8 cellular contexts compared by ENCODE assay signal in the genomic region with DNA sequence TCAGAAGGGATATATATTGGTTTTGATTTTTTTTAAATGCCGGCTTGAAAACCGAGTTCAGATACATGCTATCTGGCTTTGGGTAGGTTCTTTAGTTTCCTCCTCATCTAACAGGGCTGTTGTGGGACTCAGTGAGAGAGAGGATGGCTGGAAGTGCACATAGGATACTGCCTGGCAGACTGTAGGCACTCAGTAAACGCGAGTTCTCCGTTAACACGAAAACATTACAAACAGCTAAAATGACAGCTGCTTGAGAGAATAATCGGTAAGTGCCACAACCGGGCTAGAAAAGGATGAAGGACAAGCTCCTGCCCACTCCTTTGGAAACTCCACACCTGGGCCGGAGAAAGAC. TPM values are rescaled to one million over a fixed set of nuclear protein-coding genes. Genes with fewer than 3 reads are reported as not detected.
A peak's percentile ranks its signal among the peaks of the same experiment; 100 is the strongest.
DNase-seq lines count a peak whose midpoint lies in the region; ATAC-seq, FAIRE-seq and TF ChIP-seq lines count a peak whose summit lies in the region.

No MANE protein-coding gene starts in this region.

- no peaks in the 10 kb centered on the region for H3K9me3 Mint-ChIP-seq in naive thymus-derived CD8-positive, alpha-beta T cell

- DNase-seq in GM13977 (ENCODE audit: low spot score) (peak; percentile 21), OCI-LY7 (ENCODE audit: low spot score) (peak; percentile 38), H1 (ENCODE audit: low read depth in 1 of 2, low spot score in 2 of 2) (no peak), AML-193 (lab: John Stamatoyannopoulos, UW) (no peak), Ammon's horn (ENCODE audit: low spot score) (no peak), NCI-H1694 (lab: John Stamatoyannopoulos, UW) (no peak)
- no peak for DNase-seq in naive thymus-derived CD8-positive, alpha-beta T cell

- BruUV-seq in OCI-LY7 (replicated peaks; lab: Mats Ljungman, UMichigan): TSS peak; percentile 92

- TF ChIP-seq CTCF in GM13977 (IDR thresholded peaks at IDR 0.05; ENCODE audit: extremely low read depth, insufficient read depth, missing control alignments): no peak
- TF ChIP-seq CTCF in HEK293 (tag by site-specific recombination; IDR thresholded peaks at IDR 0.05): no peak
- TF ChIP-seq CTCF in OCI-LY7 (conservative IDR thresholded peaks at IDR 0.05; ENCODE audit: low read length): no peak
- no peak for TF ChIP-seq CTCF in H1 (IDR thresholded peaks at IDR 0.05; ENCODE audit: control extremely low read depth in 1 of 3, insufficient read depth in 1 of 3, low read depth in 1 of 3, low read length in 3 of 3)

- H3K27ac Mint-ChIP-seq in naive thymus-derived CD8-positive, alpha-beta T cell: peak overlapping the region; percentile 91 to 99 (median 95)

- H2BK15ac ChIP-seq in H1 (ENCODE audit: low read length): no peak overlapping the region

- peak overlapping the region; percentile 88; the same call in 1 of the 2 replicates for H4K8ac ChIP-seq in H1 (ENCODE audit: extremely low read depth, insufficient read depth, low read length)

- no peak overlapping the region for H3K23ac ChIP-seq in H1 (ENCODE audit: insufficient read length)

- no peak overlapping the region for H4K91ac ChIP-seq in H1 (replicated peaks; ENCODE audit: insufficient read length, low read length)

- no peak for TF ChIP-seq RAD21 in H1 (IDR thresholded peaks at IDR 0.05 in 1 of 2, conservative IDR thresholded peaks at IDR 0.05 in 1 of 2; ENCODE audit: low read depth in 2 of 2, low read length in 2 of 2)

- no peak overlapping the region; the same call in 1 of the 2 replicates for H3K27ac ChIP-seq in HEK293 (ENCODE audit: extremely low read depth, low read depth, low read length)
- peak overlapping the region; percentile 74 for H3K27ac ChIP-seq in OCI-LY7 (ENCODE audit: low read depth, low read length, poor library complexity, severe bottlenecking)
- H3K27ac ChIP-seq in H1 (ENCODE audit: low read depth, low read length): no peak overlapping the region

- H2AFZ ChIP-seq in OCI-LY7 (ENCODE audit: low read length): peak overlapping the region; percentile 90
- H2AFZ ChIP-seq in H1 (ENCODE audit: low read length): peak overlapping the region; percentile 98

- no peak overlapping the region for H2BK120ac ChIP-seq in H1 (replicated peaks; ENCODE audit: low read depth, low read length)

- H3K4me2 ChIP-seq in OCI-LY7 (ENCODE audit: low read length): peak overlapping the region; percentile 92
- H3K4me2 ChIP-seq in H1 (ENCODE audit: insufficient read depth in 1 of 2, low read depth in 2 of 2, low read length in 2 of 2): peak overlapping the region; percentile 80 to 99

- peak; percentile 22 to 24 for ATAC-seq in naive thymus-derived CD8-positive, alpha-beta T cell

- H3K4me1 ChIP-seq in HEK293 (ENCODE audit: control insufficient read depth, insufficient read depth, low read length) (no peaks in the 10 kb centered on the region), OCI-LY7 (ENCODE audit: insufficient read depth, low read length, poor library complexity, severe bottlenecking) (peaks cover 36% of the 10 kb centered on the region), H1 (replicated peaks in 1 of 4; ENCODE audit: control insufficient read depth in 3 of 4, insufficient read depth in 4 of 4, low read length in 3 of 4) (no peaks in the 10 kb centered on the region; a peak in 1 of 7 replicates)

- peak overlapping the region; percentile 90 to 100 (median 96) for H3K4me3 Mint-ChIP-seq in naive thymus-derived CD8-positive, alpha-beta T cell

- H3K36me3 ChIP-seq in HEK293 (ENCODE audit: control insufficient read depth in 2 of 2, insufficient read depth in 1 of 2, low read length in 2 of 2) (peaks cover 0 to 21% of the 10 kb centered on the region in 2 experiments; a peak in 2 of 3 replicates), OCI-LY7 (ENCODE audit: insufficient read depth, low read length) (peaks cover 52% of the 10 kb centered on the region), H1 (ENCODE audit: control insufficient read depth in 2 of 4, insufficient read depth in 4 of 4, low read length in 3 of 4) (peaks cover 0 to 4% (median 0%) of the 10 kb centered on the region in 4 experiments; a peak in 3 of 8 replicates)

- peaks cover 5% of the 10 kb centered on the region for H3K23me2 ChIP-seq in H1 (ENCODE audit: low read depth, low read length)

- 5% methylated on average over 9 of the region's 9 CpGs; no CpG with 5 or more reads in 1 of the 2 experiments for WGBS in H1 (ENCODE audit: extremely low coverage in 1 of 2, insufficient coverage in 1 of 2, insufficient read length in 1 of 2, insufficient replicate concordance in 2 of 2, low coverage in 1 of 2, low lambda C conversion rate in 2 of 2, missing lambda C conversion rate in 1 of 2), 2 experiments

- peaks cover 5% of the 10 kb centered on the region for H3K79me1 ChIP-seq in H1 (ENCODE audit: low read depth, low read length)

- H3K4me3 ChIP-seq in HEK293 (ENCODE audit: low read depth, low read length) (peak overlapping the region; percentile 97), OCI-LY7 (ENCODE audit: low read depth, low read length, poor library complexity, severe bottlenecking) (peak overlapping the region; percentile 91), H1 (ENCODE audit: extremely low read depth in 1 of 4, insufficient read depth in 2 of 4, low read depth in 3 of 4, low read length in 4 of 4) (peak overlapping the region; percentile 91 to 99 (median 95))

- peaks cover 28 to 48% (median 47%) of the 10 kb centered on the region in 4 donors for H3K4me1 Mint-ChIP-seq in naive thymus-derived CD8-positive, alpha-beta T cell

- peak overlapping the region; percentile 35 for H4K5ac ChIP-seq in H1 (ENCODE audit: insufficient read length, low read depth, low read length)

- POLR2A ChIA-PET in HEK293 (lab: Yijun Ruan, JAX) (interaction anchor here (0.5 to 1.4 kb wide), 5 partner anchors 8 to 456 kb away, joined by 3 to 7 read pairs (median 4); a partner anchor contains a TSS), OCI-LY7 (lab: Charles Lee) (interaction anchor here (0.5 to 3.5 kb wide), 5 partner anchors 10 to 431 kb away, joined by 3 to 15 read pairs (median 5); a partner anchor contains a TSS), H1 (lab: Charles Lee; ENCODE audit: partially characterized antibody) (interaction anchor here (1.3 to 2.5 kb wide), 3 partner anchors 8 to 63 kb away, joined by 3 to 8 read pairs (median 6); a partner anchor contains a TSS)
- POLR2A ChIA-PET in naive thymus-derived CD8-positive, alpha-beta T cell (lab: Charles Lee): interaction anchor here (0.8 to 1.7 kb wide), 5 partner anchors 12 to 455 kb away, joined by 3 to 11 read pairs (median 6); a partner anchor contains a TSS

- peak overlapping the region; percentile 3 for H3K56ac ChIP-seq in H1 (replicated peaks; ENCODE audit: insufficient read length, low read depth, low read length)

- TF ChIP-seq EP300 in H1 (IDR thresholded peaks at IDR 0.05; ENCODE audit: borderline replicate concordance in 1 of 2, low read depth in 2 of 2, low read length in 2 of 2): no peak

- H2BK12ac ChIP-seq in H1 (ENCODE audit: low read depth, low read length): no peak overlapping the region

- H3K79me2 ChIP-seq in OCI-LY7 (ENCODE audit: insufficient read depth, low read depth, low read length): peaks cover 60% of the 10 kb centered on the region
- peaks cover 3 to 43% of the 10 kb centered on the region in 2 experiments for H3K79me2 ChIP-seq in H1 (ENCODE audit: control insufficient read depth in 1 of 2, insufficient read depth in 2 of 2, low read length in 2 of 2)

- CTCF ChIA-PET in HEK293 (lab: Yijun Ruan, JAX) (interaction anchor here (0.5 to 0.7 kb wide), 3 partner anchors 9 to 216 kb away, joined by 4 to 5 read pairs (median 4); no protein-coding TSS in a partner anchor), OCI-LY7 (lab: Charles Lee; ENCODE audit: unreplicated experiment) (no interaction called here), H1 (lab: Charles Lee; ENCODE audit: partially characterized antibody) (interaction anchor here (0.7 to 1.0 kb wide), 2 partner anchors 19 to 1567 kb away, joined by 3 read pairs; no protein-coding TSS in a partner anchor)

- in situ Hi-C loops in GM13977 (cut with MboI; ENCODE audit: low pct_unique_long_range_greater_than_20kb, low sequenced_read_pairs, unreplicated experiment): loop anchor here (25.0 kb wide), 1 partner anchor 264 kb away; no protein-coding TSS in a partner anchor

- no peak overlapping the region for H2BK20ac ChIP-seq in H1 (ENCODE audit: low read length)

- FAIRE-seq in H1 (lab: Jason Lieb, UNC): no peak

- H4K20me1 ChIP-seq in OCI-LY7 (ENCODE audit: insufficient read depth, low read length): 0 out of 2 replicates have a peak, but pooled peaks cover 9% of the 10 kb centered on the region
- H4K20me1 ChIP-seq in H1 (replicated peaks in 1 of 2; ENCODE audit: control insufficient read depth in 1 of 2, insufficient read depth in 2 of 2, low read length in 2 of 2): no peaks in the 10 kb centered on the region

- peak overlapping the region in 3 of 4 experiments; percentile 58 to 83 (median 58); a peak in 6 of 7 replicates for H3K9ac ChIP-seq in H1 (replicated peaks in 1 of 4; ENCODE audit: extremely low read depth in 1 of 4, low read depth in 3 of 4, low read length in 3 of 4)

- no peak overlapping the region for H3K18ac ChIP-seq in H1 (ENCODE audit: extremely low read depth, low read length)

- no peaks in the 10 kb centered on the region for H3K9me2 ChIP-seq in OCI-LY7 (ENCODE audit: insufficient read depth, low read length)

- TF ChIP-seq POLR2A in H1 (IDR thresholded peaks at IDR 0.05; ENCODE audit: control extremely low read depth in 1 of 2, low read depth in 2 of 2, low read length in 2 of 2): no peak

- H2AK5ac ChIP-seq in H1 (ENCODE audit: low read depth, low read length): no peak overlapping the region

- peaks cover 0 to 2% (median 0%) of the 10 kb centered on the region in 5 donors for H3K27me3 Mint-ChIP-seq in naive thymus-derived CD8-positive, alpha-beta T cell

- H3K36me3 Mint-ChIP-seq in naive thymus-derived CD8-positive, alpha-beta T cell: peaks cover 0 to 39% (median 4%) of the 10 kb centered on the region in 3 donors

- H3K9me3 ChIP-seq in HEK293 (ENCODE audit: control insufficient read depth, insufficient read depth, low read depth, low read length) (no peaks in the 10 kb centered on the region), OCI-LY7 (ENCODE audit: low read length) (no peaks in the 10 kb centered on the region), H1 (ENCODE audit: insufficient read depth in 2 of 2, low read depth in 1 of 2, low read length in 1 of 2) (no peaks in the 10 kb centered on the region)

- no peaks in the 10 kb centered on the region for H3K27me3 ChIP-seq in H1 (replicated peaks in 1 of 4; ENCODE audit: control insufficient read depth in 3 of 4, extremely low read depth in 1 of 4, insufficient read depth in 3 of 4, low read length in 3 of 4)

- intact Hi-C loops in OCI-LY7 (cut with micrococcal nuclease; ENCODE audit: unreplicated experiment): no loop called here

- no peak overlapping the region for H3K4ac ChIP-seq in H1 (replicated peaks; ENCODE audit: insufficient read length, low read depth, low read length)

- H3K14ac ChIP-seq in H1 (ENCODE audit: insufficient read length): no peak overlapping the region

- no peak overlapping the region; the same call in 1 of the 2 replicates for H2BK5ac ChIP-seq in H1 (ENCODE audit: low read depth, low read length)

RNA-seq across cellular contexts. Expression of a gene that starts 0.4 kb away (rescaled TPM):
- total RNA-seq in OCI-LY7 (2014; rRNA removed; shearing (Covaris generic)): 19.0 and 20.3 TPM in 2 replicates
- 29.1 and 29.2 TPM in 2 replicates for total RNA-seq in OCI-LY7 (2022)
- total RNA-seq in H1 (2021; fragmentation: NEBNext Ultra II Directional; extraction: Animal tissue kit (Norgen Biotek cat#: 25700)): 3.9 and 7.1 TPM in 2 replicates
- 2.1 and 2.7 TPM in 2 replicates for polyA plus RNA-seq in H1 (2011; rRNA removed)
- 2.5 TPM for polyA plus RNA-seq in H1 (2011; cell fraction: cytosol; rRNA removed)
- 10.1 TPM for polyA plus RNA-seq in H1 (2011; cell fraction: nucleus; rRNA removed)
- 3.1 to 4.6 TPM (median 3.7 TPM) in 4 replicates for polyA plus RNA-seq in H1 (2012, experiment 1 of 2)
- 1.2 TPM for polyA plus RNA-seq in H1 (2012, experiment 2 of 2)
- 2.4 TPM for polyA plus RNA-seq in H1 (2013, experiment 1 of 2)
- polyA plus RNA-seq in H1 (2013, experiment 2 of 2): 3.1 TPM
- polyA minus RNA-seq in H1 (2011; rRNA and poly(A)+ RNA removed): 7.5 and 8.9 TPM in 2 replicates
- 5.8 TPM for polyA minus RNA-seq in H1 (2011; cell fraction: cytosol; rRNA and poly(A)+ RNA removed)
- polyA minus RNA-seq in H1 (2011; cell fraction: nucleus; rRNA and poly(A)+ RNA removed): 20.1 TPM
- total RNA-seq in naive thymus-derived CD8-positive, alpha-beta T cell: 10 to 100 TPM; 59.7 to 62.4 TPM
- polyA plus RNA-seq in naive thymus-derived CD8-positive, alpha-beta T cell: 10 to 100 TPM in 2 of 3 donors, 1 to 10 TPM in 1; 7.2 to 14.2 (median 14.0) TPM

RNA-seq across cellular contexts. Expression of a gene that starts 0.5 kb away (rescaled TPM):
- 38.3 and 39.6 TPM in 2 replicates for total RNA-seq in OCI-LY7 (2014; rRNA removed; shearing (Covaris generic))
- 168 and 212 TPM in 2 replicates for total RNA-seq in OCI-LY7 (2022)
- 161 and 166 TPM in 2 replicates for total RNA-seq in H1 (2021; fragmentation: NEBNext Ultra II Directional; extraction: Animal tissue kit (Norgen Biotek cat#: 25700))
- 58.0 and 92.7 TPM in 2 replicates for polyA plus RNA-seq in H1 (2011; rRNA removed)
- polyA plus RNA-seq in H1 (2011; cell fraction: cytosol; rRNA removed): 106 TPM
- polyA plus RNA-seq in H1 (2011; cell fraction: nucleus; rRNA removed): 13.1 TPM
- 89.2 to 165 TPM (median 110 TPM) in 4 replicates for polyA plus RNA-seq in H1 (2012, experiment 1 of 2)
- polyA plus RNA-seq in H1 (2012, experiment 2 of 2): 53.6 TPM
- 129 TPM for polyA plus RNA-seq in H1 (2013, experiment 1 of 2)
- polyA plus RNA-seq in H1 (2013, experiment 2 of 2): 192 TPM
- 24.4 and 25.1 TPM in 2 replicates for polyA minus RNA-seq in H1 (2011; rRNA and poly(A)+ RNA removed)
- polyA minus RNA-seq in H1 (2011; cell fraction: cytosol; rRNA and poly(A)+ RNA removed): 20.8 TPM
- 17.4 TPM for polyA minus RNA-seq in H1 (2011; cell fraction: nucleus; rRNA and poly(A)+ RNA removed)
- total RNA-seq in naive thymus-derived CD8-positive, alpha-beta T cell: 10 to 100 TPM; 80.2 to 80.5 TPM
- 100 to 1,000 TPM; 137 to 198 (median 173) TPM for polyA plus RNA-seq in naive thymus-derived CD8-positive, alpha-beta T cell

RNA-seq across cellular contexts. Expression of a gene that starts 40.2 kb away (rescaled TPM):
- total RNA-seq in OCI-LY7 (2014; rRNA removed; shearing (Covaris generic)): 49.4 and 56.3 TPM in 2 replicates
- 42.6 and 44.8 TPM in 2 replicates for total RNA-seq in OCI-LY7 (2022)
- total RNA-seq in H1 (2021; fragmentation: NEBNext Ultra II Directional; extraction: Animal tissue kit (Norgen Biotek cat#: 25700)): 15.6 and 17.8 TPM in 2 replicates
- 8.9 and 11.9 TPM in 2 replicates for polyA plus RNA-seq in H1 (2011; rRNA removed)
- 10.1 TPM for polyA plus RNA-seq in H1 (2011; cell fraction: cytosol; rRNA removed)
- polyA plus RNA-seq in H1 (2011; cell fraction: nucleus; rRNA removed): 19.6 TPM
- 7.4 to 10.6 TPM (median 9.7 TPM) in 4 replicates for polyA plus RNA-seq in H1 (2012, experiment 1 of 2)
- polyA plus RNA-seq in H1 (2012, experiment 2 of 2): 3.4 TPM
- polyA plus RNA-seq in H1 (2013, experiment 1 of 2): 10.1 TPM
- 11.4 TPM for polyA plus RNA-seq in H1 (2013, experiment 2 of 2)
- polyA minus RNA-seq in H1 (2011; rRNA and poly(A)+ RNA removed): 37.5 and 47.4 TPM in 2 replicates
- polyA minus RNA-seq in H1 (2011; cell fraction: cytosol; rRNA and poly(A)+ RNA removed): 20.9 TPM
- 22.9 TPM for polyA minus RNA-seq in H1 (2011; cell fraction: nucleus; rRNA and poly(A)+ RNA removed)
- 10 to 100 TPM; 15.1 to 16.6 TPM for total RNA-seq in naive thymus-derived CD8-positive, alpha-beta T cell
- 1 to 10 TPM; 1.5 to 2.2 (median 1.8) TPM for polyA plus RNA-seq in naive thymus-derived CD8-positive, alpha-beta T cell

Comparison
In these comparisons a context has a peak if more than half of its experiments do, and no peak if none do; other contexts are left out.
1. DNase-seq: peak in GM13977 (single experiment) and OCI-LY7 (single experiment); none in H1 (0 of 2), naive thymus-derived CD8-positive, alpha-beta T cell (0 of 10), AML-193 (0 of 2), Ammon's horn (single experiment) and NCI-H1694 (single experiment).
2. Peak in every context shown above with its lines, with median percentiles within 50 percentile points of each other: H3K4me3 ChIP-seq.